17 cellular contexts compared by ENCODE assay signal in the genomic region with DNA sequence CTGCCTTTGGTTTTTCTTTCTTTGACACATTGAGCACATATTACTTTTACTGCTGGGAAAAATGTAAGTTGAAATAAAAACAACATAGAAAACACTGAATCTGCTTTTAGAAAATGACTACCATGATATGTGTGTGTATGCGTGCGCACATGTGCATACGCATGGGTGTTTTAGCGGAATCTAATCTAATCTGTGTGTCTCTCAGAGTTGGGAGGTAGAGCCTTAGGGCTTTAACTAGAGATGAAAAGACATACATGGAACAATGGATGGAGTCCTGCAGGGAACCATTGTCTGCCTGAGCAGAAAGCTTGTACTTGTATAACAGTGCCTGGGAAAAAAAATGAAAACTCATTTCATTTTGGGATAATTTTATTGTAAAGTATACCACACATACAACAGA. TPM values are rescaled to one million over a fixed set of nuclear protein-coding genes. Genes with fewer than 3 reads are reported as not detected.
DNase-seq lines count a peak whose midpoint lies in the region; ATAC-seq and TF ChIP-seq lines count a peak whose summit lies in the region.
"Had no signal": no experiment of that assay in that cellular context is flagged by ENCODE, and none has a peak within 500 bp of the region (broad histone marks: within the 10 kb centered on the region; RNA-seq: fewer than 3 reads in every experiment).

No MANE protein-coding gene starts in this region.

- no peaks in the 10 kb centered on the region for H3F3A ChIP-seq in neural progenitor cell (ENCODE audit: low read depth)

- CTCF ChIA-PET in CD4-positive, alpha-beta T cell (lab: Charles Lee), result no interaction called here
- CTCF ChIA-PET in Calu3 (lab: Charles Lee), result no interaction called here

- H3K27ac ChIP-seq in CD4-positive, alpha-beta T cell (ENCODE audit: low read depth, low read length), result no peak overlapping the region
- H3K27ac ChIP-seq in neural progenitor cell, result no peak overlapping the region
- H3K27ac ChIP-seq in dorsolateral prefrontal cortex, result peak overlapping the region in 3 of 59 donors; percentile 64 to 75 (median 73)

- H3K36me3 ChIP-seq in neural progenitor cell, result no peaks in the 10 kb centered on the region
- H3K36me3 ChIP-seq: breast epithelium had no signal

- H3K79me2 ChIP-seq in neural progenitor cell (ENCODE audit: low read depth), result no peaks in the 10 kb centered on the region

- peaks cover 90% of the 10 kb centered on the region for H3K4me1 Mint-ChIP-seq in CD4-positive, alpha-beta T cell (ENCODE audit: low read depth)
- H3K4me1 Mint-ChIP-seq in Calu3 (ENCODE audit: low read depth, unreplicated experiment) (peaks cover 51% of the 10 kb centered on the region), brain (peaks cover 40% of the 10 kb centered on the region), neural progenitor cell (peaks cover 32% of the 10 kb centered on the region)

- BruUV-seq in Calu3 (replicated peaks; lab: Mats Ljungman, UMichigan), result no TSS peak

- no peaks in the 10 kb centered on the region for H3K9me3 Mint-ChIP-seq in CD4-positive, alpha-beta T cell
- H3K9me3 Mint-ChIP-seq in Calu3 (ENCODE audit: low read depth, unreplicated experiment), result no peaks in the 10 kb centered on the region
- no peaks in the 10 kb centered on the region for H3K9me3 Mint-ChIP-seq in brain
- no peaks in the 10 kb centered on the region for H3K9me3 Mint-ChIP-seq in neural progenitor cell

- H4K20me1 ChIP-seq in neural progenitor cell (ENCODE audit: low read depth), result no peaks in the 10 kb centered on the region

- POLR2A ChIA-PET in CD4-positive, alpha-beta T cell (lab: Charles Lee), result interaction anchor here (0.7 to 1.8 kb wide), 3 partner anchors 12 to 118 kb away, joined by 3 to 7 read pairs (median 5); a partner anchor contains a TSS

- H3K27me3 Mint-ChIP-seq in CD4-positive, alpha-beta T cell, result no peaks in the 10 kb centered on the region
- H3K27me3 Mint-ChIP-seq in Calu3 (ENCODE audit: unreplicated experiment) (no peaks in the 10 kb centered on the region), brain (peaks cover 4% of the 10 kb centered on the region), neural progenitor cell (ENCODE audit: insufficient read depth, low read depth) (no peaks in the 10 kb centered on the region)
- H3K27me3 Mint-ChIP-seq: B cell had no signal

- H3K27me3 ChIP-seq in CD4-positive, alpha-beta T cell (ENCODE audit: control insufficient read depth, insufficient read depth, low read length), result no peaks in the 10 kb centered on the region
- H3K27me3 ChIP-seq in neural progenitor cell (no peaks in the 10 kb centered on the region), dorsolateral prefrontal cortex (no peaks in the 10 kb centered on the region)
- H3K27me3 ChIP-seq: breast epithelium had no signal

- peaks cover 91% of the 10 kb centered on the region for H3K36me3 Mint-ChIP-seq in CD4-positive, alpha-beta T cell (ENCODE audit: low read depth)
- H3K36me3 Mint-ChIP-seq in Calu3 (ENCODE audit: insufficient read depth, unreplicated experiment) (peaks cover 85% of the 10 kb centered on the region), brain (peaks cover 22% of the 10 kb centered on the region), neural progenitor cell (peaks cover 2% of the 10 kb centered on the region)

- no peak for DNase-seq in CD4-positive, alpha-beta T cell
- DNase-seq in Calu3 (no peak), neural progenitor cell (ENCODE audit: low spot score) (peak; percentile 79), dorsolateral prefrontal cortex (no peak)
- DNase-seq: activated naive CD4-positive, alpha-beta T cell treated with anti-CD3 and anti-CD28 coated beads, Interleukin-2, amount 50 U/mL, for 16 hours; left ventricle myocardium superior; NCI-H774; PC-3; SK-N-SH; stimulated activated CD4-positive, alpha-beta T cell treated with anti-CD3 and anti-CD28 coated beads, Interleukin-4, amount 100 ng/mL, for 4 hours; T1000 had no signal

- no peak overlapping the region for H3K4me2 ChIP-seq in neural progenitor cell

- H2AFZ ChIP-seq in neural progenitor cell (replicated peaks), result no peak overlapping the region

- no peak overlapping the region for H3K4me3 ChIP-seq in neural progenitor cell
- H3K4me3 ChIP-seq in dorsolateral prefrontal cortex, result no peak overlapping the region
- H3K4me3 ChIP-seq: breast epithelium had no signal

- no peak for TF ChIP-seq CTCF in CD4-positive, alpha-beta T cell (IDR thresholded peaks at IDR 0.05)
- TF ChIP-seq CTCF in Calu3 (IDR thresholded peaks at IDR 0.05; ENCODE audit: unreplicated experiment) (no peak), brain (conservative IDR thresholded peaks at IDR 0.05) (no peak), neural progenitor cell (IDR thresholded peaks at IDR 0.05) (no peak), dorsolateral prefrontal cortex (IDR thresholded peaks at IDR 0.05 in 54 of 56, conservative IDR thresholded peaks at IDR 0.05 in 2 of 56; ENCODE audit: low read depth in 1 of 56, partially characterized antibody in 56 of 56) (no peak)

- intact Hi-C loops in CD4-positive, alpha-beta T cell (cut with DNase I, micrococcal nuclease), result no loop called here
- intact Hi-C loops in Calu3 (cut with micrococcal nuclease; ENCODE audit: unreplicated experiment) (no loop called here), dorsolateral prefrontal cortex (cut with DNase I) (no loop called here)

- peak overlapping the region; percentile 88 for H3K27ac Mint-ChIP-seq in CD4-positive, alpha-beta T cell
- H3K27ac Mint-ChIP-seq in Calu3 (ENCODE audit: unreplicated experiment) (peak overlapping the region; percentile 36), brain (peak overlapping the region in 4 of 5 experiments; percentile 25 to 61 (median 54)), neural progenitor cell (peak overlapping the region; percentile 47)
- H3K27ac Mint-ChIP-seq: B cell had no signal

- H3K9ac ChIP-seq in neural progenitor cell, result no peak overlapping the region
- H3K9ac ChIP-seq: SK-N-SH had no signal

- no peak for ATAC-seq in CD4-positive, alpha-beta T cell (ENCODE audit: poor library complexity)
- ATAC-seq in HG02642 (IDR thresholded peaks at IDR 0.05; ENCODE audit: poor library complexity, unreplicated experiment), result no peak
- no peak for ATAC-seq in GM18498 (IDR thresholded peaks at IDR 0.05; ENCODE audit: unreplicated experiment)
- ATAC-seq: esophagus mucosa, PC-3 had no signal

- H3K9me3 ChIP-seq in CD4-positive, alpha-beta T cell (ENCODE audit: control insufficient read depth, low read length), result no peaks in the 10 kb centered on the region
- H3K9me3 ChIP-seq in neural progenitor cell (ENCODE audit: low read depth), result no peaks in the 10 kb centered on the region
- H3K9me3 ChIP-seq: breast epithelium, SK-N-SH had no signal

- peaks cover 10% of the 10 kb centered on the region for H3K4me1 ChIP-seq in neural progenitor cell

- H3K4me3 Mint-ChIP-seq in CD4-positive, alpha-beta T cell, result peak overlapping the region; percentile 6
- H3K4me3 Mint-ChIP-seq in Calu3 (ENCODE audit: low read depth, unreplicated experiment), result no peak overlapping the region
- no peak overlapping the region for H3K4me3 Mint-ChIP-seq in brain
- H3K4me3 Mint-ChIP-seq in neural progenitor cell, result peak overlapping the region; percentile 50
- H3K4me3 Mint-ChIP-seq: B cell had no signal

RNA-seq across cellular contexts. Expression of a gene that starts 12.4 kb away (rescaled TPM):
- total RNA-seq in CD4-positive, alpha-beta T cell, result 10 to 100 TPM; 28.5 to 32.7 TPM
- 104 and 141 TPM in 2 replicates for total RNA-seq in Calu3 (2022)
- polyA plus RNA-seq in brain (ENCODE audit: insufficient read depth, low read depth, low replicate concordance), result 2.6 TPM
- 3.5 and 5.8 TPM in 2 replicates for total RNA-seq in neural progenitor cell (ENCODE audit: low replicate concordance)
- total RNA-seq in dorsolateral prefrontal cortex, result 10 to 100 TPM in 64 of 120 experiments, 1 to 10 TPM in 56; 3.2 to 21.5 (median 10.2) TPM

Comparison
In these comparisons a context has a peak if more than half of its experiments do, and no peak if none do; other contexts are left out.
1. H3K27ac Mint-ChIP-seq: peak in every context shown above with its lines; median percentile 88 in CD4-positive, alpha-beta T cell; 54 in brain; 47 in neural progenitor cell; 36 in Calu3.
2. H3K4me3 Mint-ChIP-seq: peak in CD4-positive, alpha-beta T cell (single experiment) and neural progenitor cell (single experiment); none in Calu3 (single experiment) and brain (0 of 5).